8 cellular contexts compared by ENCODE assay signal in the genomic region with DNA sequence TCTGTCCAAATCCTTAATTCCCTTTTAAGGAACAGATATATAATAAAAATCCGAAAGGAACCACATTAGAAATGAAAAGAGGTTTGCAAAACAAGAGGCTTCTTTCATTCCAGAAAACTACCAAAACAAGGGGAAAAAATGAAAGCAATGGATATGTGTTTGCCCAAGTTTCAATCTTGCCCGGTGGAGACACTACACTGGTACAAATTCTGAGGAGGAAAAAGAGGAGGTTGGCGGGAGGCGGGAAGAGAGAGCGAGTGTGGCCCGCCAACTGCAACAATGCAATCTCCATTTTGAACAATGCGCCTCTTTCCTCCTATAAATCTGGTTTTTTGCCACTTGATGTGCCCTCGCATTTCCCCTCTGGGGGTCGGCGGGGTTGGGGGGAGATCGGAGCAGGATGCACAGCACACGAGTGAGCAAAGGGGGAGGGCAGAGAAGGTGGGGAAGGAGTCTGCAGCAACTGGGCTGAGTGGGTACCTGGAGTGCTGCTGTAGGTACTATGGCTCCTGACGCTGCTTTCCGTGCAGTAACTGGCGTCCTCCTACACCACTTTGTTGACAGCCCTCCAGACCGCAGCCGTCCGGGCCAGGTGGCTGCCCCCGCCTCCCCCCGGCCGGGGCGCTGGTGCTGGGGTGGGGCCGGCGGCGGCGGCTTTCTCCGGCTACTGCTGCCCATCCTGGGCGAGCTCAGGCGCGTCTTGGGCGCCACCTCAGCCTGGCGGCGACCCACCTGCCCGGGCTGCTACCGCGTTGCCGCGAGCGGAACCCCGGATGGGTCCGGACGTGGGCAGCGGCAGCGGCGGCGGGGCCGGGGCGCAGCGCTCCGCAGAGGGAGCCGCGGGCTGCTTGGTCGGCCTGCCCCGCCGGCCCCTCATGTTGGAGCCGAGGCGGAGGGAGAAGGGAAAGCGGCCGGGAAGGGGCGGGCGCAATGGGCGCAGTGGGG.
DNase-seq lines count a peak whose midpoint lies in the region; ATAC-seq and TF ChIP-seq lines count a peak whose summit lies in the region.

No MANE protein-coding gene starts in this region.

- POLR2A ChIA-PET in GM10248 (lab: Yijun Ruan, JAX), result no interaction called here
- POLR2A ChIA-PET in OCI-LY7 (lab: Charles Lee), result interaction anchor here (0.7 kb wide), 1 partner anchor 1614 kb away, joined by 3 read pairs; no protein-coding TSS in a partner anchor

- no peaks in the 10 kb centered on the region for H3K9me2 ChIP-seq in OCI-LY7 (ENCODE audit: insufficient read depth, low read length)

- no peaks in the 10 kb centered on the region for H3K27me3 Mint-ChIP-seq in activated naive CD8-positive, alpha-beta T cell

- intact Hi-C loops in OCI-LY7 (cut with micrococcal nuclease; ENCODE audit: unreplicated experiment), result loop anchor here (5.0 kb wide), 1 partner anchor 678 kb away; no protein-coding TSS in a partner anchor
- intact Hi-C loops in left cardiac atrium (cut with DNase I), result no loop called here

- H3K9me3 Mint-ChIP-seq in activated naive CD8-positive, alpha-beta T cell (ENCODE audit: low read depth), result no peaks in the 10 kb centered on the region

- CTCF ChIA-PET in GM10248 (lab: Yijun Ruan, JAX) (interaction anchor here (1.1 to 1.3 kb wide), 2 partner anchors 268 to 450 kb away, joined by 3 read pairs; no protein-coding TSS in a partner anchor), OCI-LY7 (lab: Charles Lee; ENCODE audit: unreplicated experiment) (no interaction called here)

- peaks cover 50% of the 10 kb centered on the region for H3K79me2 ChIP-seq in OCI-LY7 (ENCODE audit: insufficient read depth, low read depth, low read length)

- H3K36me3 ChIP-seq in OCI-LY7 (ENCODE audit: insufficient read depth, low read length), result peaks cover 36% of the 10 kb centered on the region

- H3K4me2 ChIP-seq in OCI-LY7 (ENCODE audit: low read length), result peak overlapping the region; percentile 92

- no peaks in the 10 kb centered on the region for H3K9me3 ChIP-seq in OCI-LY7 (ENCODE audit: low read length)

- peak overlapping the region; percentile 79 for H3K4me3 ChIP-seq in OCI-LY7 (ENCODE audit: low read depth, low read length, poor library complexity, severe bottlenecking)

- ATAC-seq in HG02588 (IDR thresholded peaks at IDR 0.05; ENCODE audit: unreplicated experiment) (peak; percentile 57), left cardiac atrium (peak; percentile 60 to 62)

- peak overlapping the region; percentile 32; the same call in 1 of the 2 replicates for H2AFZ ChIP-seq in OCI-LY7 (ENCODE audit: low read length)

- peak overlapping the region; percentile 98 for H3K27ac Mint-ChIP-seq in activated naive CD8-positive, alpha-beta T cell

- peaks cover 46% of the 10 kb centered on the region for H3K4me1 Mint-ChIP-seq in activated naive CD8-positive, alpha-beta T cell (ENCODE audit: low read depth)

- peaks cover 10% of the 10 kb centered on the region for H3K36me3 Mint-ChIP-seq in activated naive CD8-positive, alpha-beta T cell

- H4K20me1 ChIP-seq in OCI-LY7 (ENCODE audit: insufficient read depth, low read length), result peaks cover 12% of the 10 kb centered on the region; the same call in 1 of the 2 replicates

- H3K4me3 Mint-ChIP-seq in activated naive CD8-positive, alpha-beta T cell, result peak overlapping the region; percentile 96

- peaks cover 5% of the 10 kb centered on the region for H3K4me1 ChIP-seq in OCI-LY7 (ENCODE audit: insufficient read depth, low read length, poor library complexity, severe bottlenecking)

- DNase-seq in GM10248 (ENCODE audit: extremely low spot score) (peak; percentile 80), OCI-LY7 (ENCODE audit: low spot score) (peak; percentile 90), left cardiac atrium (peak; percentile 59), renal cortical epithelial cell (ENCODE audit: low read depth) (peak; percentile 44), NCI-H1417 treated with DMSO at 0.1 percent for 48 hours (lab: John Stamatoyannopoulos, UW) (no peak), NOMO-1 treated with dmso at 0.1 percent for 144 hours (lab: John Stamatoyannopoulos, UW; ENCODE audit: unreplicated experiment) (no peak)

- TF ChIP-seq CTCF in GM10248 (IDR thresholded peaks at IDR 0.05; ENCODE audit: control extremely low read depth, extremely low read depth, low read depth, missing control alignments) (no peak), OCI-LY7 (conservative IDR thresholded peaks at IDR 0.05; ENCODE audit: low read length) (no peak)

- peak overlapping the region; percentile 84 for H3K27ac ChIP-seq in OCI-LY7 (ENCODE audit: low read depth, low read length, poor library complexity, severe bottlenecking)

- BruUV-seq in OCI-LY7 (replicated peaks; lab: Mats Ljungman, UMichigan), result no TSS peak

Comparison
In these comparisons a context has a peak if more than half of its experiments do, and no peak if none do; other contexts are left out.
1. DNase-seq: peak in GM10248 (single experiment), OCI-LY7 (single experiment), left cardiac atrium (single experiment) and renal cortical epithelial cell (single experiment); none in NCI-H1417 treated with DMSO at 0.1 percent for 48 hours (single experiment) and NOMO-1 treated with dmso at 0.1 percent for 144 hours (single experiment).